10 cellular contexts compared by ENCODE assay signal in genomic region chr1:111988377-111988742, GRCh38. TPM values are rescaled to one million over a fixed set of nuclear protein-coding genes. Genes with fewer than 3 reads are reported as not detected.
DNase-seq lines count a peak whose midpoint lies in the region; ATAC-seq and TF ChIP-seq lines count a peak whose summit lies in the region.
"Had no signal": no experiment of that assay in that cellular context is flagged by ENCODE, and none has a peak within 500 bp of the region (broad histone marks: within the 10 kb centered on the region; RNA-seq: fewer than 3 reads in every experiment).

No MANE protein-coding gene starts in this region.

- H3K4me3 ChIP-seq in right atrium auricular region (peak overlapping the region; percentile 67 to 69), muscle layer of colon (ENCODE audit: low read depth in 1 of 2, low read length in 2 of 2) (peak overlapping the region; percentile 42 to 60), upper lobe of left lung (peak overlapping the region in 3 of 4 donors; percentile 61 to 69 (median 66))

- H3K4me1 ChIP-seq in right atrium auricular region (peaks cover 0 to 37% of the 10 kb centered on the region in 2 donors), muscle layer of colon (ENCODE audit: insufficient read depth, low read length) (peaks cover 40% of the 10 kb centered on the region), upper lobe of left lung (peaks cover 24 to 43% (median 33%) of the 10 kb centered on the region in 4 donors)

- H3K9me3 Mint-ChIP-seq in brain: no peaks in the 10 kb centered on the region

- intact Hi-C loops in left ventricle myocardium superior (cut with micrococcal nuclease): no loop called here

- DNase-seq in right atrium auricular region (ENCODE audit: low spot score): no peak
- DNase-seq in left ventricle myocardium superior: no peak
- DNase-seq in upper lobe of left lung: no peak
- DNase-seq in NCI-H187 (lab: John Stamatoyannopoulos, UW): no peak
- DNase-seq in activated CD4-positive, alpha-beta T cell treated with anti-CD3 and anti-CD28 coated beads for 48 hours: no peak
- no peak for DNase-seq in islet precursor cell
- DNase-seq: CD4-positive, CD25-positive, alpha-beta regulatory T cell; NCI-H2081 treated with DMSO at 0.1 percent for 48 hours had no signal

- H3K36me3 ChIP-seq in right atrium auricular region (no peaks in the 10 kb centered on the region), muscle layer of colon (ENCODE audit: insufficient read depth, low read length) (no peaks in the 10 kb centered on the region), upper lobe of left lung (no peaks in the 10 kb centered on the region)

- H3K9me3 ChIP-seq in right atrium auricular region (no peaks in the 10 kb centered on the region), muscle layer of colon (ENCODE audit: low read length) (no peaks in the 10 kb centered on the region), upper lobe of left lung (no peaks in the 10 kb centered on the region)

- H3K27ac ChIP-seq in right atrium auricular region (peak overlapping the region; percentile 83 to 89), muscle layer of colon (ENCODE audit: low read depth, low read length) (peak overlapping the region; percentile 54), upper lobe of left lung (no peak overlapping the region)

- peaks cover 0 to 2% of the 10 kb centered on the region in 2 donors for H3K27me3 ChIP-seq in right atrium auricular region
- no peaks in the 10 kb centered on the region for H3K27me3 ChIP-seq in muscle layer of colon (ENCODE audit: control insufficient read depth in 1 of 2, insufficient read depth in 2 of 2, low read length in 2 of 2)
- peaks cover 0 to 4% (median 0%) of the 10 kb centered on the region in 4 donors for H3K27me3 ChIP-seq in upper lobe of left lung

- peak overlapping the region; percentile 69 to 81 (median 71) for H3K27ac Mint-ChIP-seq in brain

- no peak for TF ChIP-seq EP300 in upper lobe of left lung (IDR thresholded peaks at IDR 0.05)

- TF ChIP-seq CTCF in right atrium auricular region (IDR thresholded peaks at IDR 0.05): no peak
- TF ChIP-seq CTCF in brain (conservative IDR thresholded peaks at IDR 0.05): no peak
- TF ChIP-seq CTCF in upper lobe of left lung (IDR thresholded peaks at IDR 0.05): no peak

- H3K4me1 Mint-ChIP-seq in brain: peaks cover 40% of the 10 kb centered on the region

- no peaks in the 10 kb centered on the region for H3K36me3 Mint-ChIP-seq in brain
- H3K36me3 Mint-ChIP-seq: CD4-positive, CD25-positive, alpha-beta regulatory T cell had no signal

- peaks cover 33% of the 10 kb centered on the region for H3K27me3 Mint-ChIP-seq in brain

- WGBS in upper lobe of left lung, 2 donors: 16 to 22% methylated on average over 8 of the region's 8 CpGs

- H3K9ac ChIP-seq in muscle layer of colon (ENCODE audit: low read length): no peak overlapping the region

- peak overlapping the region; percentile 82 to 90 (median 85) for H3K4me3 Mint-ChIP-seq in brain

- TF ChIP-seq POLR2A in upper lobe of left lung (IDR thresholded peaks at IDR 0.05): no peak

- ATAC-seq in left ventricle myocardium superior (no peak), upper lobe of left lung (ENCODE audit: low FRiP score in 2 of 2) (no peak)

RNA-seq across cellular contexts. Expression of gene KCND3, which starts 1.1 kb away (rescaled TPM):
- 10 to 100 TPM; 19.6 to 24.9 TPM for total RNA-seq in right atrium auricular region
- total RNA-seq in left ventricle myocardium superior: 19.8 TPM
- polyA plus RNA-seq in brain (ENCODE audit: insufficient read depth, low read depth, low replicate concordance): 13.4 TPM
- 1 to 10 TPM; 2.7 to 6.4 (median 5.4) TPM for total RNA-seq in upper lobe of left lung

Comparison
In these comparisons a context has a peak if more than half of its experiments do, and no peak if none do; other contexts are left out.
1. H3K27ac ChIP-seq: peak in right atrium auricular region (2 of 2) and muscle layer of colon (single experiment); none in upper lobe of left lung (0 of 4).
2. Peak in every context shown above with its lines, with median percentiles within 50 percentile points of each other: H3K4me3 ChIP-seq.